ENCODE assay signal across 26 cellular contexts in the genomic region with DNA sequence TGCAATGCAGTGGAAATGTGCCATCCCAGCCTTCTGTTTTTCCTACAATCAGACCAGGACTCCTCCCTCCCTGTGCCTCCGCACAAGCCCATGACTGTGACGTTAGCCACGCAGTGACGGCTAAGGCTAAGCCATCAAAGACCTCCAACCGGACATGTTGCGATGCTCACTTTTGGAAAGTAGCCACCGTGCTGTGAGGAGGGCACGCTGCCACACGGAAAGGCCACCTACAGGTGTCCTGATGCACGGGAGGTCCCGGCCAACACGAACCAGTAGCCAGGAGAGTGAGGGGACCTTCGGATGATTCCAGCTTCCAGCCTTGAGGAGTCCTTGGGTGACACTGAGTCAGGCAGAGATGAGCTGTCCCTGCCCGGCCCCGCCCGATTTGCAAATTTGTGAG. TPM values are rescaled to one million over a fixed set of nuclear protein-coding genes. Genes with fewer than 3 reads are reported as not detected.
DNase-seq lines count a peak whose midpoint lies in the region; ATAC-seq and TF ChIP-seq lines count a peak whose summit lies in the region.
"Had no signal": no experiment of that assay in that cellular context is flagged by ENCODE, and none has a peak within 500 bp of the region (broad histone marks: within the 10 kb centered on the region; RNA-seq: fewer than 3 reads in every experiment).

No MANE protein-coding gene starts in this region.

- ATAC-seq in Right ventricle myocardium superior (ENCODE audit: poor library complexity) (no peak), left ventricle myocardium superior (no peak), RWPE2 (ENCODE audit: low read depth) (no peak), upper lobe of left lung (ENCODE audit: low FRiP score in 2 of 2) (no peak)
- ATAC-seq: GM12878, HCT116, K562 had no signal

- no peak overlapping the region for H2AFZ ChIP-seq in osteoblast (ENCODE audit: low read length)

- H3K79me2 ChIP-seq in osteoblast (ENCODE audit: insufficient read depth, low read length), result peaks cover 8% of the 10 kb centered on the region

- peak overlapping the region; percentile 34 for H3K4me2 ChIP-seq in osteoblast (ENCODE audit: insufficient read depth, low read length)

- DNase-seq in Right ventricle myocardium superior, result peak; percentile 31
- DNase-seq in left ventricle myocardium superior, result no peak
- no peak for DNase-seq in RWPE2 (ENCODE audit: low spot score)
- DNase-seq in osteoblast (ENCODE audit: insufficient read length, low spot score, missing footprints), result no peak
- DNase-seq in KG1 (lab: John Stamatoyannopoulos, UW), result no peak
- no peak for DNase-seq in upper lobe of left lung
- no peak for DNase-seq in NCI-H774 (lab: John Stamatoyannopoulos, UW)
- DNase-seq: 8988T; C1 segment of cervical spinal cord; CD4-positive, alpha-beta memory T cell; COR-L47; GDM1; MG63; NCI-H1105 treated with DMSO at 0.1 percent for 48 hours; NCI-H146; NCI-H1930; NCI-H2107; NCI-H524; NCI-H748 treated with DMSO at 0.1 percent for 48 hours; SIG-M5 had no signal

- H3K4me3 ChIP-seq in RWPE2 (ENCODE audit: severe bottlenecking) (no peak overlapping the region), osteoblast (ENCODE audit: insufficient read depth, low read length) (no peak overlapping the region), upper lobe of left lung (no peak overlapping the region)
- H3K4me3 ChIP-seq: GM12878, K562, MG63, SK-N-MC had no signal

- 93% methylated on average over 16 of the region's 16 CpGs for WGBS in upper lobe of left lung, 2 donors

- TF ChIP-seq CTCF in RWPE2 (IDR thresholded peaks at IDR 0.05; ENCODE audit: poor library complexity, severe bottlenecking), result no peak
- TF ChIP-seq CTCF in osteoblast (IDR thresholded peaks at IDR 0.05; ENCODE audit: extremely low read depth, low read depth, low read length), result no peak
- no peak for TF ChIP-seq CTCF in upper lobe of left lung (IDR thresholded peaks at IDR 0.05)

- no peak for TF ChIP-seq POLR2A in upper lobe of left lung (IDR thresholded peaks at IDR 0.05)

- TF ChIP-seq EP300 in upper lobe of left lung (IDR thresholded peaks at IDR 0.05), result no peak

- H3K36me3 ChIP-seq in RWPE2 (ENCODE audit: low read depth) (no peaks in the 10 kb centered on the region), osteoblast (ENCODE audit: insufficient read depth, low read length) (no peaks in the 10 kb centered on the region), upper lobe of left lung (no peaks in the 10 kb centered on the region)
- H3K36me3 ChIP-seq: MG63 had no signal

- H3K4me1 ChIP-seq in RWPE2 (ENCODE audit: insufficient read depth, poor library complexity, severe bottlenecking) (peaks cover 11% of the 10 kb centered on the region), osteoblast (ENCODE audit: insufficient read depth, low read length) (peaks cover 43% of the 10 kb centered on the region), upper lobe of left lung (no peaks in the 10 kb centered on the region)

- H3K9me3 ChIP-seq in RWPE2 (ENCODE audit: severe bottlenecking) (no peaks in the 10 kb centered on the region), osteoblast (ENCODE audit: low read depth, low read length) (no peaks in the 10 kb centered on the region), upper lobe of left lung (no peaks in the 10 kb centered on the region)

- peak overlapping the region; percentile 40 for H3K27ac ChIP-seq in RWPE2 (ENCODE audit: poor library complexity, severe bottlenecking)
- H3K27ac ChIP-seq in osteoblast (ENCODE audit: low read depth, low read length), result peak overlapping the region; percentile 88
- no peak overlapping the region for H3K27ac ChIP-seq in upper lobe of left lung
- H3K27ac ChIP-seq: RWPE1, SK-N-MC had no signal

- H3K27me3 ChIP-seq in RWPE2 (ENCODE audit: insufficient read depth, poor library complexity, severe bottlenecking) (no peaks in the 10 kb centered on the region), osteoblast (ENCODE audit: insufficient read depth, low read length) (no peaks in the 10 kb centered on the region), upper lobe of left lung (peaks cover 0 to 3% (median 0%) of the 10 kb centered on the region in 4 donors)
- H3K27me3 ChIP-seq: MG63 had no signal

- intact Hi-C loops in Right ventricle myocardium superior (cut with DNase I) (no loop called here), left ventricle myocardium superior (cut with micrococcal nuclease) (no loop called here)

- no peaks in the 10 kb centered on the region for H4K20me1 ChIP-seq in osteoblast (ENCODE audit: insufficient read depth, low read length)

RNA-seq across cellular contexts. Expression of a gene that starts 53.9 kb away (rescaled TPM):
- total RNA-seq in Right ventricle myocardium superior (0.75 TPM), left ventricle myocardium superior (0.32 TPM), osteoblast (2.5 and 3.2 TPM in 2 replicates), upper lobe of left lung (1 to 10 TPM in 2 of 6 donors, under 1 TPM in 3, not detected in 1; 0.22 to 2.2 (median 0.49) TPM)
- total RNA-seq: CD4-positive, alpha-beta memory T cell; GM12878; HepG2; K562 had no signal

Comparison
In these comparisons a context has a peak if more than half of its experiments do, and no peak if none do; other contexts are left out.
1. H3K27ac ChIP-seq: peak in RWPE2 (single experiment) and osteoblast (single experiment); none in upper lobe of left lung (0 of 4).